13 cellular contexts compared by ENCODE assay signal in the genomic region with DNA sequence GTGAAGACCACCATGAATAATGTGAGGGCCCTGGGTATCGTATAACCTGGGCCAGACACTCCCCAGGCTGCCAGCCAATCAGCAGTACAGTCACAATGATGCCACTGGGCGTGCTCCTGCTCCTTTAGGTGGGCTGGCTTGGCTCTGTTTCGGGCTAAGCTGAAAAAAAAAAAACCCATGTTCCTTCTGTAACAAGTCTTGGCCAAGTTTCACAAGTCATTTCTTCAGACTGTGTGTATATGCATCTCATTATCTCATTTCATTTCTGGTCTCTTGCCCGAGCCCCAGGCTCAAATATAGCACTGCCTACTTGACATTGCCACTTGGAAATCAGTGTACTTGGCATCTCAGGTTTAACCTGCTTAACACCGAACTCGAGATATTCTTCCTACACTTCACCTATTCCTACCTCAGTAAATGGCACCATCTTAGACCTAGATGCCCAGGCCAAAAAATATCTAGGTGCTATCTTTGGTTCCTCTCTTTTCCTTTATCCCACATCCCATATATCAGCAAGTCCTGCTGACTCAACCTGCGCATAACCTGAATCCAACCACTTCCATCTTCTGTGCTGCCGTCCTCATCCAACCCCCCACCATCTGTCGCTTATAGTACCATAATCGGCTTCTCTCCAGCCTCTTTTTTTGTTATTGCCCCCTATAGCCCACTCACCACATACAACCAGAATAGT. TPM values are rescaled to one million over a fixed set of nuclear protein-coding genes. Genes with fewer than 3 reads are reported as not detected.
DNase-seq lines count a peak whose midpoint lies in the region; ATAC-seq and TF ChIP-seq lines count a peak whose summit lies in the region.
"Had no signal": no experiment of that assay in that cellular context is flagged by ENCODE, and none has a peak within 500 bp of the region (broad histone marks: within the 10 kb centered on the region; RNA-seq: fewer than 3 reads in every experiment).

No MANE protein-coding gene starts in this region.

- peaks cover 19% of the 10 kb centered on the region for H3K36me3 Mint-ChIP-seq in T-cell
- H3K36me3 Mint-ChIP-seq in type B pancreatic cell = peaks cover 23% of the 10 kb centered on the region

- WGBS in ovary, 3 donors = 83 to 92% (median 87%) methylated on average over 10 of the region's 10 CpGs

- DNase-seq in Right ventricle myocardium superior = no peak
- no peak for DNase-seq in cardiac septum (ENCODE audit: low spot score)
- DNase-seq in T-cell = no peak
- DNase-seq in right atrium auricular region (ENCODE audit: low spot score) = no peak
- DNase-seq in type B pancreatic cell (ENCODE audit: extremely low spot score, unreplicated experiment) = no peak
- DNase-seq in middle frontal gyrus (ENCODE audit: extremely low spot score, low spot score) = no peak
- no peak for DNase-seq in ovary
- DNase-seq: KBM-7; NCI-H226; stimulated activated CD4-positive, alpha-beta T cell treated with anti-CD3 and anti-CD28 coated beads, Interleukin-2, amount 100 ng/mL, for 24 hours had no signal

- H3K27me3 ChIP-seq in right atrium auricular region (no peaks in the 10 kb centered on the region), ovary (no peaks in the 10 kb centered on the region)
- H3K27me3 ChIP-seq: SJSA1 had no signal

- POLR2A ChIA-PET in T-cell (lab: Charles Lee) = interaction anchor here in 1 of 2 donors (0.6 kb wide), 1 partner anchor 854 kb away, joined by 4 read pairs; no protein-coding TSS in a partner anchor

- H3K27me3 Mint-ChIP-seq in T-cell (no peaks in the 10 kb centered on the region), type B pancreatic cell (no peaks in the 10 kb centered on the region)

- no peaks in the 10 kb centered on the region for H3K9me3 ChIP-seq in right atrium auricular region
- no peaks in the 10 kb centered on the region for H3K9me3 ChIP-seq in ovary
- H3K9me3 ChIP-seq: SJSA1 had no signal

- peaks cover 25 to 35% (median 27%) of the 10 kb centered on the region in 3 donors for H3K4me1 Mint-ChIP-seq in T-cell
- H3K4me1 Mint-ChIP-seq in type B pancreatic cell (ENCODE audit: unreplicated experiment) = peaks cover 26% of the 10 kb centered on the region

- H3K4me1 ChIP-seq in right atrium auricular region = peaks cover 0 to 34% of the 10 kb centered on the region in 2 donors
- peaks cover 4% of the 10 kb centered on the region for H3K4me1 ChIP-seq in ovary (ENCODE audit: insufficient read depth)

- CTCF ChIA-PET in T-cell (lab: Charles Lee) = interaction anchor here (0.8 to 1.1 kb wide), 2 partner anchors 9 to 124 kb away, joined by 3 read pairs; no protein-coding TSS in a partner anchor

- no peak for TF ChIP-seq CTCF in right atrium auricular region (IDR thresholded peaks at IDR 0.05)
- no peak for TF ChIP-seq CTCF in type B pancreatic cell (conservative IDR thresholded peaks at IDR 0.05)
- no peak for TF ChIP-seq CTCF in ovary (IDR thresholded peaks at IDR 0.05)

- no peak for TF ChIP-seq POLR2A in ovary (IDR thresholded peaks at IDR 0.05)

- H3K27ac Mint-ChIP-seq in T-cell (no peak overlapping the region), type B pancreatic cell (no peak overlapping the region)

- H3K27ac ChIP-seq in right atrium auricular region = peak overlapping the region; percentile 96 to 98
- H3K27ac ChIP-seq in ovary = no peak overlapping the region
- H3K27ac ChIP-seq: SJSA1 had no signal

- H3K4me3 Mint-ChIP-seq in T-cell = peak overlapping the region in 2 of 3 donors; percentile 52 to 98
- H3K4me3 Mint-ChIP-seq in type B pancreatic cell = peak overlapping the region; percentile 99

- intact Hi-C loops in Right ventricle myocardium superior (cut with DNase I) = loop anchor here (5.0 kb wide), 1 partner anchor 53 kb away; no protein-coding TSS in a partner anchor
- intact Hi-C loops in cardiac septum (cut with DNase I) = loop anchor here (2.0 kb wide), 1 partner anchor 51 kb away; no protein-coding TSS in a partner anchor
- intact Hi-C loops in ovary (cut with DNase I) = loop anchor here in 2 of 4 donors (10.0 kb wide), 1 partner anchor 445 kb away; no protein-coding TSS in a partner anchor

- H3K9me3 Mint-ChIP-seq in T-cell (no peaks in the 10 kb centered on the region), type B pancreatic cell (no peaks in the 10 kb centered on the region)
- H3K9me3 Mint-ChIP-seq: CD14-positive monocyte had no signal

- no peak for TF ChIP-seq EP300 in ovary (IDR thresholded peaks at IDR 0.05)

- peak; percentile 34 for ATAC-seq in Right ventricle myocardium superior (ENCODE audit: poor library complexity)
- no peak for ATAC-seq in T-cell (replicated peaks in 1 of 4)
- ATAC-seq in HG03196 (IDR thresholded peaks at IDR 0.05; ENCODE audit: unreplicated experiment) = no peak

- H3K36me3 ChIP-seq in right atrium auricular region = no peaks in the 10 kb centered on the region
- H3K36me3 ChIP-seq in ovary = no peaks in the 10 kb centered on the region

- no peak overlapping the region for H3K4me3 ChIP-seq in right atrium auricular region
- H3K4me3 ChIP-seq in ovary = no peak overlapping the region

RNA-seq across cellular contexts. Expression of a gene that starts 1.8 kb away (rescaled TPM):
- total RNA-seq in Right ventricle myocardium superior (208 TPM), cardiac septum (209 TPM), T-cell (10 to 100 TPM; 17.2 to 36.2 (median 32.7) TPM), right atrium auricular region (100 to 1,000 TPM in 1 of 2 donors, 10 to 100 TPM in 1; 69.1 to 143 TPM), type B pancreatic cell (ENCODE audit: low replicate concordance) (79.5 and 98.8 TPM in 2 replicates), ovary (10 to 100 TPM in 6 of 7 donors, 1 to 10 TPM in 1; 9.1 to 65.2 (median 38.0) TPM)
- 10 to 100 TPM; 28.7 to 52.4 TPM for polyA plus RNA-seq in ovary

RNA-seq across cellular contexts. Expression of a gene that starts 37.0 kb away (rescaled TPM):
- total RNA-seq in Right ventricle myocardium superior = 44.2 TPM
- 16.6 TPM for total RNA-seq in cardiac septum
- total RNA-seq in T-cell = not detected
- 10 to 100 TPM; 17.3 to 29.9 TPM for total RNA-seq in right atrium auricular region
- 0.75 TPM in 1 of 2 replicates, not detected in the other for total RNA-seq in type B pancreatic cell (ENCODE audit: low replicate concordance)
- 1 to 10 TPM in 1 of 7 donors, under 1 TPM in 4, not detected in 2; 0.24 to 1.1 (median 0.43) TPM for total RNA-seq in ovary
- polyA plus RNA-seq in ovary = under 1 TPM; 0.11 to 0.22 TPM
- polyA plus RNA-seq: CD14-positive monocyte had no signal

Comparison
In these comparisons a context has a peak if more than half of its experiments do, and no peak if none do; other contexts are left out.
1. H3K27ac ChIP-seq: peak in right atrium auricular region (2 of 2); none in ovary (0 of 2).